ENCODE assay signal across 29 cellular contexts in the genomic region with DNA sequence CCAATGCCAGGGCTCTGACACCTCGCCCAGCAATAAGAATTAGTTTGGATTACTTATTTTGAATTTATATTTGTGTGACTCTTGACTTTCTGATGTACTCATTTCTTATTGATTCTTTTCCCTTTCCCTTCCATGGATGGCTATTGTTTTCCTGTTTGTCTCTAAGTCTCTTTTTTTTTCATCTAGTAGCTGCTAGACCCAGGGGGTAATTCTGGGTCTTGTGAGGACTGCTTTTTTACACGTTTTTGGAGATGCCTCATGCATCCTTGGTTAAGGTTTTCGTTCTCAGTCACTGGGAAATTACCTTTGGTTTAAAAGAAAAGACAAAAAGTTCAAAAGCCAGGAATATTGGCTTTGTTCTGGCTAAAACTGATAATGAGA.
DNase-seq lines count a peak whose midpoint lies in the region; ATAC-seq, FAIRE-seq and TF ChIP-seq lines count a peak whose summit lies in the region.
"Had no signal": no experiment of that assay in that cellular context is flagged by ENCODE, and none has a peak within 500 bp of the region (broad histone marks: within the 10 kb centered on the region; RNA-seq: fewer than 3 reads in every experiment).

No MANE protein-coding gene starts in this region.

- DNase-seq in A673 (ENCODE audit: low spot score) (peak; percentile 81), GM12878 (ENCODE audit: low read depth, low spot score) (no peak), NCI-H1694 treated with DMSO at 0.1 percent for 48 hours (lab: John Stamatoyannopoulos, UW) (no peak), foreskin fibroblast (no peak)
- DNase-seq: activated B cell treated with CpG ODN at 0.5 μM for 24 hours; activated CD4-positive, alpha-beta T cell treated with anti-CD3 and anti-CD28 coated beads, Interleukin-2, amount 10 ng/mL, durations not matched to agents 7 days and 5 days; activated effector memory CD4-positive, alpha-beta T cell treated with Interleukin-2 at 50 U/mL for 16 hours; activated T-cell treated with anti-CD3 and anti-CD28 coated beads, Interleukin-2, amount 50 U/mL, for 1 hour; aorta; CD4-positive, alpha-beta T cell; effector CD8-positive, alpha-beta T cell; erythroblast; islet precursor cell; Kasumi-1; left ventricle myocardium superior; NCI-H1436; NCI-H446; NCI-H774; ovary had no signal

- H3K9me3 Mint-ChIP-seq in nephron = peaks cover 11% of the 10 kb centered on the region

- H3K27ac ChIP-seq in A673 (ENCODE audit: low read depth, low read length, poor library complexity, severe bottlenecking) (peak overlapping the region; percentile 86), HUES6 (ENCODE audit: low read depth, low read length) (peak overlapping the region; percentile 70; the same call in 1 of the 2 replicates), GM12878 (ENCODE audit: control insufficient read depth, insufficient read depth) (no peak overlapping the region)
- H3K27ac ChIP-seq: coronary artery, ovary, SJSA1 had no signal

- no peak for ATAC-seq in GM12878
- ATAC-seq in HG03520 (IDR thresholded peaks at IDR 0.05; ENCODE audit: unreplicated experiment) = no peak
- ATAC-seq in HG02973 (IDR thresholded peaks at IDR 0.05; ENCODE audit: unreplicated experiment) = no peak
- ATAC-seq: left ventricle myocardium superior; stimulated activated effector memory CD8-positive, alpha-beta T cell treated with anti-CD3 and anti-CD28 coated beads, Interleukin-12 subunit alpha, Interleukin-12 subunit beta, amount 100 ng/mL, for 72 hours had no signal

- no peak overlapping the region for H3K4me3 Mint-ChIP-seq in nephron
- H3K4me3 Mint-ChIP-seq: activated B cell treated with CpG ODN at 0.5 μM for 24 hours; activated CD4-positive, alpha-beta T cell treated with anti-CD3 and anti-CD28 coated beads, Interleukin-2, amount 10 ng/mL, durations not matched to agents 7 days and 5 days; activated naive CD8-positive, alpha-beta T cell; CD4-positive, alpha-beta T cell; mesothelial cell of epicardium; stimulated activated effector memory CD8-positive, alpha-beta T cell treated with anti-CD3 and anti-CD28 coated beads, Interleukin-12 subunit alpha, Interleukin-12 subunit beta, amount 100 ng/mL, for 72 hours had no signal

- H3K36me3 Mint-ChIP-seq in nephron (ENCODE audit: low read depth) = peaks cover 4% of the 10 kb centered on the region
- H3K36me3 Mint-ChIP-seq: stimulated activated effector memory CD8-positive, alpha-beta T cell treated with anti-CD3 and anti-CD28 coated beads, Interleukin-12 subunit alpha, Interleukin-12 subunit beta, amount 100 ng/mL, for 72 hours had no signal

- peaks cover 21% of the 10 kb centered on the region for H3K4me1 Mint-ChIP-seq in nephron
- H3K4me1 Mint-ChIP-seq: activated CD4-positive, alpha-beta T cell treated with anti-CD3 and anti-CD28 coated beads, Interleukin-2, amount 10 ng/mL, durations not matched to agents 7 days and 5 days; stimulated activated effector memory CD8-positive, alpha-beta T cell treated with anti-CD3 and anti-CD28 coated beads, Interleukin-12 subunit alpha, Interleukin-12 subunit beta, amount 100 ng/mL, for 72 hours had no signal

- no peak overlapping the region for H2AFZ ChIP-seq in GM12878 (ENCODE audit: control insufficient read depth, low read depth, low read length)

- SMC1A ChIA-PET in GM12878 (lab: Charles Lee; ENCODE audit: uncharacterized antibody, unreplicated experiment) = no interaction called here

- peak overlapping the region; percentile 8 for H3K4me3 ChIP-seq in A673 (ENCODE audit: low read depth, low read length, poor library complexity, severe bottlenecking)
- H3K4me3 ChIP-seq in HUES6 (ENCODE audit: low read depth, low read length) = 0 out of 2 replicates have a peak overlapping the region, but pooled peaks have one; percentile 16
- no peak overlapping the region for H3K4me3 ChIP-seq in GM12878
- H3K4me3 ChIP-seq in foreskin fibroblast (ENCODE audit: low read depth in 1 of 2, low read length in 2 of 2) = no peak overlapping the region
- H3K4me3 ChIP-seq: coronary artery, ovary, SJSA1 had no signal

- TF ChIP-seq CTCF in A673 (conservative IDR thresholded peaks at IDR 0.05; ENCODE audit: low read depth, low read length) (no peak), GM12878 (IDR thresholded peaks at IDR 0.05 in 2 of 3, conservative IDR thresholded peaks at IDR 0.05 in 1 of 3; ENCODE audit: control insufficient read depth in 2 of 3, extremely low read depth in 1 of 3, insufficient read depth in 1 of 3, low read depth in 3 of 3, low read length in 3 of 3) (no peak), nephron (IDR thresholded peaks at IDR 0.05; ENCODE audit: unreplicated experiment in 3 of 3) (no peak), foreskin fibroblast (IDR thresholded peaks at IDR 0.05; ENCODE audit: low read depth, low read length) (no peak)

- no peaks in the 10 kb centered on the region for H3K36me3 ChIP-seq in A673 (ENCODE audit: insufficient read depth, low read length, poor library complexity, severe bottlenecking)
- H3K36me3 ChIP-seq in HUES6 (ENCODE audit: control insufficient read depth, insufficient read depth, low read length) = no peaks in the 10 kb centered on the region
- no peaks in the 10 kb centered on the region for H3K36me3 ChIP-seq in GM12878 (ENCODE audit: control insufficient read depth in 2 of 2, insufficient read depth in 2 of 2, low read length in 1 of 2)
- H3K36me3 ChIP-seq: ovary, SJSA1 had no signal

- TF ChIP-seq EP300 in GM12878 (IDR thresholded peaks at IDR 0.05; ENCODE audit: borderline replicate concordance in 1 of 2, control insufficient read depth in 1 of 2, low read depth in 2 of 2, low read length in 2 of 2) = no peak

- TF ChIP-seq POLR2A in GM12878 (IDR thresholded peaks at IDR 0.05; ENCODE audit: low read depth, low read length) = no peak

- H3K79me2 ChIP-seq in GM12878 (ENCODE audit: control insufficient read depth, insufficient read depth, low read length) = no peaks in the 10 kb centered on the region

- RAD21 ChIA-PET in GM12878 (lab: Charles Lee; ENCODE audit: unreplicated experiment) = no interaction called here

- no peaks in the 10 kb centered on the region for H4K20me1 ChIP-seq in GM12878 (ENCODE audit: control insufficient read depth, insufficient read depth)

- no TSS peak for BruUV-seq in A673 (replicated peaks; lab: Mats Ljungman, UMichigan)
- BruUV-seq in GM12878 (replicated peaks; lab: Mats Ljungman, UMichigan) = no TSS peak

- peak overlapping the region in 2 of 3 experiments; percentile 4 to 17 for H3K27ac Mint-ChIP-seq in nephron
- H3K27ac Mint-ChIP-seq: activated B cell treated with CpG ODN at 0.5 μM for 24 hours; activated CD4-positive, alpha-beta T cell treated with anti-CD3 and anti-CD28 coated beads, Interleukin-2, amount 10 ng/mL, durations not matched to agents 7 days and 5 days; activated naive CD8-positive, alpha-beta T cell; CD4-positive, alpha-beta T cell; mesothelial cell of epicardium; stimulated activated effector memory CD8-positive, alpha-beta T cell treated with anti-CD3 and anti-CD28 coated beads, Interleukin-12 subunit alpha, Interleukin-12 subunit beta, amount 100 ng/mL, for 72 hours had no signal

- H3K9me3 ChIP-seq in A673 (ENCODE audit: low read depth, low read length, poor library complexity, severe bottlenecking) (peaks cover 12% of the 10 kb centered on the region), HUES6 (ENCODE audit: control insufficient read depth, insufficient read depth, low read depth, low read length) (peaks cover 4% of the 10 kb centered on the region; the same call in 1 of the 2 replicates), GM12878 (replicated peaks; ENCODE audit: control insufficient read depth, insufficient read depth, low read length) (no peaks in the 10 kb centered on the region; the same call in 2 of the 3 replicates)
- H3K9me3 ChIP-seq: SJSA1 had no signal

- H3K4me1 ChIP-seq in A673 (ENCODE audit: insufficient read depth, low read length, poor library complexity, severe bottlenecking) (peaks cover 25% of the 10 kb centered on the region), HUES6 (ENCODE audit: control insufficient read depth, insufficient read depth, low read length) (peaks cover 64% of the 10 kb centered on the region), GM12878 (ENCODE audit: control insufficient read depth, insufficient read depth, low read length) (no peaks in the 10 kb centered on the region)
- H3K4me1 ChIP-seq: SJSA1 had no signal

- no peak for TF ChIP-seq RAD21 in GM12878 (IDR thresholded peaks at IDR 0.05; ENCODE audit: insufficient read depth, low read depth, low read length)

- no peak for FAIRE-seq in GM12878 (lab: Jason Lieb, UNC)
- FAIRE-seq: D721Med had no signal

- WGBS in GM12878 (ENCODE audit: insufficient coverage, insufficient replicate concordance, low lambda C conversion rate, missing lambda C conversion rate) = 0% methylated on average over 3 of the region's 3 CpGs

- CTCF ChIA-PET in A673 (lab: Charles Lee) (interaction anchor here (0.8 kb wide), 1 partner anchor 338 kb away, joined by 4 read pairs; no protein-coding TSS in a partner anchor), GM12878 (lab: Yijun Ruan, JAX) (no interaction called here)

- no peak overlapping the region for H3K4me2 ChIP-seq in GM12878 (ENCODE audit: control insufficient read depth, insufficient read depth)

- no peaks in the 10 kb centered on the region for H3K27me3 ChIP-seq in A673 (replicated peaks; ENCODE audit: insufficient read depth, low read depth, low read length, poor library complexity)
- peaks cover 4% of the 10 kb centered on the region; the same call in 1 of the 2 replicates for H3K27me3 ChIP-seq in HUES6 (ENCODE audit: control insufficient read depth, insufficient read depth, low read length)
- no peaks in the 10 kb centered on the region for H3K27me3 ChIP-seq in GM12878 (replicated peaks in 1 of 2; ENCODE audit: control insufficient read depth in 2 of 2, insufficient read depth in 2 of 2, low read length in 1 of 2)
- H3K27me3 ChIP-seq: ovary, SJSA1 had no signal

- in situ Hi-C loops in GM12878 (cut with MboI) = no loop called here

- H3K9ac ChIP-seq in HUES6 (ENCODE audit: low read length) = peak overlapping the region; percentile 36
- H3K9ac ChIP-seq in GM12878 (ENCODE audit: control insufficient read depth, insufficient read depth, low read length) = no peak overlapping the region

- intact Hi-C loops in A673 (cut with micrococcal nuclease; ENCODE audit: unreplicated experiment) = loop anchor here (5.0 kb wide), 1 partner anchor 234 kb away; no protein-coding TSS in a partner anchor
- intact Hi-C loops in GM12878 (cut with micrococcal nuclease; ENCODE audit: unreplicated experiment) = no loop called here

- H3K27me3 Mint-ChIP-seq in nephron (ENCODE audit: low read depth) = peaks cover 4% of the 10 kb centered on the region
- H3K27me3 Mint-ChIP-seq: activated B cell treated with CpG ODN at 0.5 μM for 24 hours; activated naive CD8-positive, alpha-beta T cell; CD4-positive, alpha-beta T cell had no signal

- POLR2A ChIA-PET in A673 (lab: Charles Lee; ENCODE audit: low non-redundant PET) = no interaction called here
- POLR2A ChIA-PET in GM12878 (lab: Charles Lee) = no interaction called here

TF ChIP-seq in GM12878, 131 proteins besides CTCF, POLR2A, EP300 and RAD21 (continues in another document):
- TF ChIP-seq WRNIP1 (IDR thresholded peaks at IDR 0.05; ENCODE audit: borderline replicate concordance, low read depth, low read length) (no peak), BMI1 (IDR thresholded peaks at IDR 0.05; ENCODE audit: borderline replicate concordance) (no peak), MYB (IDR thresholded peaks at IDR 0.05; ENCODE audit: borderline replicate concordance, low read depth, low read length) (no peak), JUNB (IDR thresholded peaks at IDR 0.05) (peak; percentile 34; the same call in 1 of the 2 replicates)

Comparison
In these comparisons a context has a peak if more than half of its experiments do, and no peak if none do; other contexts are left out.
1. H3K4me3 ChIP-seq: peak in A673 (single experiment) and HUES6 (single experiment); none in GM12878 (single experiment) and foreskin fibroblast (0 of 2).